In genomic region chr15:34101366-34102174, GRCh38 we compare ENCODE assay signal across 1 cellular context.
A peak's percentile ranks its signal among the peaks of the same experiment; 100 is the strongest.
TF ChIP-seq lines count a peak whose summit lies in the region.

TSS of gene EMC7 (minus strand) at chr15:34101862. CDS start at chr15:34101839, 23 bp downstream.
TSS of gene PGBD4 (plus strand) at chr15:34102083. CDS start at chr15:34102532, 449 bp downstream.

TF ChIP-seq in HepG2, 621 proteins besides CTCF, POLR2A, EP300 and RAD21 (continued from another document and continues in another):
- TF ChIP-seq ZNF274 (CRISPR knock-in tag; IDR thresholded peaks at IDR 0.05) (peak; percentile 84; the same call in 1 of the 2 replicates), BCLAF1 (IDR thresholded peaks at IDR 0.05) (no peak), HMGXB3 (CRISPR knock-in tag; IDR thresholded peaks at IDR 0.05; ENCODE audit: borderline replicate concordance) (peak; percentile 97), ZNF691 (CRISPR knock-in tag; IDR thresholded peaks at IDR 0.05; ENCODE audit: borderline replicate concordance, low read depth) (peak; percentile 33; the same call in 1 of the 2 replicates), PAXIP1 (CRISPR knock-in tag; conservative IDR thresholded peaks at IDR 0.05) (peak; percentile 49; the same call in 1 of the 2 replicates), ZNF737 (CRISPR knock-in tag; IDR thresholded peaks at IDR 0.05; ENCODE audit: borderline replicate concordance) (no peak), MLXIP (CRISPR knock-in tag; IDR thresholded peaks at IDR 0.05; ENCODE audit: borderline replicate concordance) (no peak), ATAD3A (CRISPR knock-in tag; IDR thresholded peaks at IDR 0.05) (no peak), PATZ1 (CRISPR knock-in tag; IDR thresholded peaks at IDR 0.05) (no peak), AGO2 (optimal IDR thresholded peaks at IDR 0.05; ENCODE audit: low read depth, low read length) (peak; percentile 59), PRMT3 (CRISPR knock-in tag; IDR thresholded peaks at IDR 0.05; ENCODE audit: borderline replicate concordance, low read depth) (no peak), ZSCAN25 (CRISPR knock-in tag; IDR thresholded peaks at IDR 0.05) (no peak; the same call in 1 of the 2 replicates), ZNF430 (CRISPR knock-in tag; IDR thresholded peaks at IDR 0.05) (peak; percentile 45; the same call in 1 of the 2 replicates), SRSF1 (optimal IDR thresholded peaks at IDR 0.05; ENCODE audit: low read depth, low read length) (no peak), ZNF33B (CRISPR knock-in tag; IDR thresholded peaks at IDR 0.05) (peak; percentile 79; the same call in 1 of the 2 replicates), ZC3H13 (CRISPR knock-in tag; IDR thresholded peaks at IDR 0.05) (no peak; the same call in 1 of the 2 replicates), ZNF543 (CRISPR knock-in tag; IDR thresholded peaks at IDR 0.05) (peak; percentile 72), ZMYM3 (CRISPR knock-in tag; IDR thresholded peaks at IDR 0.05) (no peak), U2AF1 (optimal IDR thresholded peaks at IDR 0.05; ENCODE audit: low read depth, low read length) (no peak), SMAD3 (CRISPR knock-in tag; IDR thresholded peaks at IDR 0.05) (0 out of 2 replicates have a peak, but pooled peaks have one; percentile 46), SRSF4 (IDR thresholded peaks at IDR 0.05; ENCODE audit: low read depth, low read length, poor library complexity, severe bottlenecking) (no peak), JARID2 (CRISPR knock-in tag; IDR thresholded peaks at IDR 0.05; ENCODE audit: insufficient replicate concordance) (peak; percentile 43), ATF4 (CRISPR knock-in tag; IDR thresholded peaks at IDR 0.05) (no peak), HOXA3 (CRISPR knock-in tag; IDR thresholded peaks at IDR 0.05) (peak; percentile 99), IKZF5 (CRISPR knock-in tag; IDR thresholded peaks at IDR 0.05) (peak; percentile 76), SNAPC5 (CRISPR knock-in tag; IDR thresholded peaks at IDR 0.05; ENCODE audit: borderline replicate concordance) (no peak), AKNA (CRISPR knock-in tag; IDR thresholded peaks at IDR 0.05; ENCODE audit: borderline replicate concordance) (no peak), ZNF891 (CRISPR knock-in tag; IDR thresholded peaks at IDR 0.05) (peak; percentile 31; the same call in 1 of the 2 replicates)
